ENCODE assay signal across 8 cellular contexts in the genomic region with DNA sequence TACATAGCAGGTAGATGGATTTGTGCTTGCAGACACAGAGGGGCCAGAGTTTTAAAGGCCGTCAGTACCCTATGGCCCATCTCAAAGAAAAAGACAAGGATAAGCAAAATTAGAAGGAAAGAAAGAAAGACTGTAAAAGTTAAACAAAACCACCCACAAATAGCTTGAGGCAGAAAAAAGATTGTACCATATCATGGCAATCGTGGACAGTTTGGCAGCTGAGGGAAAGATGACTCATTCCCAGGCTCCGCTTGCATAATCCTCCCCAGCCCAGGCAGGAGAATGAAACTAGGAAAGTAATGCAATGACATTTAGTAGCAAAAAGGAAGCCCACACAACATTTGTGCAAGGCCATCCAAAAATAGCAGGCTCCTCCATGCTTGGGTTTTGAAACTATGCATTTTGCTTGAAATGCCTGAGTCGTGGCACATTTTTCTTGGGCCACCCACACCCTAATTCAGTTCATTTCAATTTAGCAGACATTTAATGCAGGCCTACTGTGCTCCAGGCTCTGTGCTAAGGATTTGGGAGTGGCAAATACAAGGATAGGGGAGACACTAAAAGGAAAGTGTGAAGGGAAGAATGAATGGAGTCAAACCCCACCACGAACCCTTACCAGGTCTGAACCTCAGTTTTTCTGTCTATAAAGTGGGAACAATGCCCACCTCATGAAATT. TPM values are rescaled to one million over a fixed set of nuclear protein-coding genes. Genes with fewer than 3 reads are reported as not detected.
DNase-seq lines count a peak whose midpoint lies in the region; ATAC-seq and TF ChIP-seq lines count a peak whose summit lies in the region.

No MANE protein-coding gene starts in this region.

- 0 out of 4 replicates have a peak overlapping the region, but pooled peaks of 1 of the 2 experiments have one; percentile 5 for H3K4me3 ChIP-seq in HCT116 (replicated peaks in 1 of 2; ENCODE audit: low read depth in 1 of 2, low read length in 2 of 2)
- no peak overlapping the region for H3K4me3 ChIP-seq in naive thymus-derived CD4-positive, alpha-beta T cell (ENCODE audit: low read length)
- no peak overlapping the region for H3K4me3 ChIP-seq in urinary bladder (ENCODE audit: low read depth, low read length)

- no peaks in the 10 kb centered on the region for H3K79me2 ChIP-seq in HCT116 (ENCODE audit: insufficient read depth, low read length)

- H3K36me3 Mint-ChIP-seq in naive thymus-derived CD4-positive, alpha-beta T cell: no peaks in the 10 kb centered on the region

- peak overlapping the region; percentile 27 for H3K9ac ChIP-seq in HCT116 (ENCODE audit: low read length)

- H4K20me1 ChIP-seq in HCT116 (ENCODE audit: insufficient read depth): no peaks in the 10 kb centered on the region

- POLR2A ChIA-PET in HCT116 (lab: Charles Lee): interaction anchor here (0.8 to 1.6 kb wide), 2 partner anchors 44 to 137 kb away, joined by 3 to 5 read pairs; no protein-coding TSS in a partner anchor
- POLR2A ChIA-PET in naive thymus-derived CD4-positive, alpha-beta T cell (lab: Charles Lee): no interaction called here

- no peaks in the 10 kb centered on the region for H3K36me3 ChIP-seq in HCT116 (ENCODE audit: control insufficient read depth in 1 of 2, insufficient read depth in 2 of 2, low read length in 2 of 2)
- H3K36me3 ChIP-seq in naive thymus-derived CD4-positive, alpha-beta T cell (ENCODE audit: control insufficient read depth in 2 of 3, insufficient read depth in 3 of 3, low read length in 3 of 3): no peaks in the 10 kb centered on the region
- no peaks in the 10 kb centered on the region for H3K36me3 ChIP-seq in urinary bladder (ENCODE audit: insufficient read depth)

- RAD21 ChIA-PET in HCT116 (lab: Charles Lee; ENCODE audit: low non-redundant PET in 1 of 2, low total read pairs in 2 of 2, uncharacterized antibody in 2 of 2, unreplicated experiment in 2 of 2): no interaction called here

- H3K27ac ChIP-seq in HCT116 (ENCODE audit: low read depth, low read length): peak overlapping the region; percentile 59
- H3K27ac ChIP-seq in naive thymus-derived CD4-positive, alpha-beta T cell (ENCODE audit: low read depth, low read length): no peak overlapping the region
- H3K27ac ChIP-seq in urinary bladder (ENCODE audit: low read depth): peak overlapping the region; percentile 67

- no peaks in the 10 kb centered on the region for H3K9me3 ChIP-seq in HCT116 (ENCODE audit: control insufficient read depth in 1 of 2, insufficient read depth in 1 of 2, low read depth in 1 of 2, low read length in 2 of 2)
- H3K9me3 ChIP-seq in naive thymus-derived CD4-positive, alpha-beta T cell (ENCODE audit: control insufficient read depth in 2 of 3, low read length in 3 of 3): no peaks in the 10 kb centered on the region

- no peak overlapping the region for H3K4me3 Mint-ChIP-seq in naive thymus-derived CD4-positive, alpha-beta T cell

- in situ Hi-C loops in ACHN (cut with HindIII; ENCODE audit: low pct_ligation_motif_present, low pct_unique_long_range_greater_than_20kb, low sequenced_read_pairs): no loop called here

- H3K27ac Mint-ChIP-seq in naive thymus-derived CD4-positive, alpha-beta T cell: no peak overlapping the region

- BruUV-seq in HCT116 (replicated peaks; lab: Mats Ljungman, UMichigan): no TSS peak

- no peak for TF ChIP-seq RAD21 in HCT116 (IDR thresholded peaks at IDR 0.05; ENCODE audit: low read depth)

- no peak overlapping the region for H2AFZ ChIP-seq in HCT116 (ENCODE audit: low read depth, low read length, poor library complexity, severe bottlenecking)

- H3K27me3 Mint-ChIP-seq in naive thymus-derived CD4-positive, alpha-beta T cell: peaks cover 0 to 8% (median 0%) of the 10 kb centered on the region in 5 donors

- H3K4me2 ChIP-seq in HCT116 (ENCODE audit: low read length): peak overlapping the region; percentile 63

- CTCF ChIA-PET in HCT116 (lab: Charles Lee): interaction anchor here (0.9 kb wide), 1 partner anchor 78 kb away, joined by 3 read pairs; no protein-coding TSS in a partner anchor
- CTCF ChIA-PET in naive thymus-derived CD4-positive, alpha-beta T cell (lab: Charles Lee): no interaction called here

- no peaks in the 10 kb centered on the region for H3K27me3 ChIP-seq in HCT116 (ENCODE audit: insufficient read depth, low read length)
- no peaks in the 10 kb centered on the region for H3K27me3 ChIP-seq in naive thymus-derived CD4-positive, alpha-beta T cell (ENCODE audit: control insufficient read depth in 2 of 2, insufficient read depth in 2 of 2, low read length in 2 of 2)

- intact Hi-C loops in HCT116 (cut with micrococcal nuclease): no loop called here
- intact Hi-C loops in naive thymus-derived CD4-positive, alpha-beta T cell (cut with micrococcal nuclease): no loop called here

- no peak for TF ChIP-seq CTCF in HCT116 (IDR thresholded peaks at IDR 0.05 in 2 of 3, conservative IDR thresholded peaks at IDR 0.05 in 1 of 3; ENCODE audit: borderline replicate concordance in 1 of 3, insufficient read depth in 1 of 3, low read depth in 2 of 3, low read length in 2 of 3)

- peak; percentile 70 for ATAC-seq in HCT116
- peak; percentile 54 for ATAC-seq in naive thymus-derived CD4-positive, alpha-beta T cell
- no peak for ATAC-seq in HG02840 (IDR thresholded peaks at IDR 0.05; ENCODE audit: low FRiP score, unreplicated experiment)

- H3K4me1 Mint-ChIP-seq in naive thymus-derived CD4-positive, alpha-beta T cell: peaks cover 0 to 25% (median 6%) of the 10 kb centered on the region in 7 donors

- DNase-seq in ACHN: peak; percentile 83
- peak; percentile 68 for DNase-seq in HCT116 (ENCODE audit: low read depth, low spot score)
- DNase-seq in SW 1271 (lab: John Stamatoyannopoulos, UW): peak; percentile 65 to 92
- DNase-seq in erythroblast (lab: John Stamatoyannopoulos, UW): peak; percentile 65 to 87
- DNase-seq in naive thymus-derived CD4-positive, alpha-beta T cell: peak in 1 of 9 donors; percentile 54
- no peak for DNase-seq in D341Med (ENCODE audit: low spot score)

- H3K9me2 ChIP-seq in HCT116 (ENCODE audit: insufficient read depth): no peaks in the 10 kb centered on the region

- no peaks in the 10 kb centered on the region for H3K9me3 Mint-ChIP-seq in naive thymus-derived CD4-positive, alpha-beta T cell

- 21% methylated on average over 5 of the region's 5 CpGs for WGBS in urinary bladder

- TF ChIP-seq POLR2A in HCT116 (IDR thresholded peaks at IDR 0.05; ENCODE audit: borderline replicate concordance, extremely low read depth, insufficient read depth, insufficient read length) (no peak), erythroblast (IDR thresholded peaks at IDR 0.05; ENCODE audit: low read length) (no peak)

- H3K4me1 ChIP-seq in HCT116 (ENCODE audit: control insufficient read depth in 1 of 2, insufficient read depth in 2 of 2, low read length in 2 of 2): peaks cover 43 to 73% of the 10 kb centered on the region in 2 experiments
- H3K4me1 ChIP-seq in naive thymus-derived CD4-positive, alpha-beta T cell (ENCODE audit: control insufficient read depth in 2 of 2, insufficient read depth in 2 of 2, low read length in 2 of 2): no peaks in the 10 kb centered on the region
- no peaks in the 10 kb centered on the region for H3K4me1 ChIP-seq in urinary bladder (ENCODE audit: insufficient read depth)

TF ChIP-seq in HCT116, 20 proteins besides CTCF, POLR2A, EP300 and RAD21:
- TF ChIP-seq POLR2AphosphoS5 (IDR thresholded peaks at IDR 0.05; ENCODE audit: low read depth, low read length) (peak; percentile 50; the same call in 1 of the 2 replicates), EGR1 (IDR thresholded peaks at IDR 0.05; ENCODE audit: low read depth) (no peak), EZH2phosphoT487 (IDR thresholded peaks at IDR 0.05; ENCODE audit: borderline replicate concordance) (no peak), EZH2 (IDR thresholded peaks at IDR 0.05) (no peak), TCF7L2 (IDR thresholded peaks at IDR 0.05; ENCODE audit: borderline replicate concordance, extremely low read depth, insufficient read depth, insufficient read length) (peak; percentile 27)
TF ChIP-seq in HCT116: peak in this region for 2.

RNA-seq across cellular contexts. Expression of gene SMAD3, which starts 40.9 kb away (rescaled TPM):
- 89.2 TPM for total RNA-seq in HCT116 (2021; ENCODE audit: unreplicated experiment)
- polyA plus RNA-seq in HCT116 (2012): 54.4 and 57.6 TPM in 2 replicates
- 100 to 1,000 TPM in 3 of 5 experiments, 10 to 100 TPM in 2; 27.4 to 142 (median 113) TPM for total RNA-seq in naive thymus-derived CD4-positive, alpha-beta T cell
- 10 to 100 TPM in 1 of 2 donors, 1 to 10 TPM in 1; 4.0 to 11.5 TPM for polyA plus RNA-seq in naive thymus-derived CD4-positive, alpha-beta T cell
- total RNA-seq in urinary bladder: 31.2 TPM
- polyA plus RNA-seq in urinary bladder: 28.3 TPM
